In the genomic region with DNA sequence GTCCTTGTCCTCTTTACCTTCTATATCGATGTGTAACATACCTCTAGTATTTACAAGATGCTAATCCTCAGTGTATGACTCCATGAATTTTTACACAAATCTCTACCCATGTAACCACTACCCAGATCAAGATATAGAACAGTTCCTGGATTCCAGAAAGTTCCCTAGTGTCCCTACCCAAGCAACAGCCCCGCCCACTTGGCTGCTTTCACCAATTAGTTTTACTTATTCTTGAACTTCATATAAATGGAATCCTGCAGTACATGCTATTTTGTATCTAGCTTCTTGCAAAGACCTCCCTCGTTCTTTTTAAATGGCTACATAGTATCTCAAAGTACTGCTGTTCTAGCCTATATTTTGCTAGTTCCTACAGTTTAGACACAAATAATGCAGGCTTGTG, we compare ENCODE assay signal across 20 cellular contexts. TPM values are rescaled to one million over a fixed set of nuclear protein-coding genes. Genes with fewer than 3 reads are reported as not detected.
"Had no signal": no experiment of that assay in that cellular context is flagged by ENCODE, and none has a peak within 500 bp of the region (broad histone marks: within the 10 kb centered on the region; RNA-seq: fewer than 3 reads in every experiment).

No MANE protein-coding gene starts in this region.

- H3K9me3 ChIP-seq: SJCRH30 had no signal

- DNase-seq: Kasumi-1; MM.1S; NCI-H1436; NCI-H187; NCI-H2171; NCI-H226; NCI-H446 treated with DMSO at 0.1 percent for 48 hours; NCI-H526; NCI-H82; NK-92 treated with Interleukin-12 subunit alpha and Interleukin-12 subunit beta, amount 100 ng/mL, for 24 hours; PC-3; SJCRH30 had no signal

- H3K9me3 Mint-ChIP-seq: IgD-negative memory B cell had no signal

- H3K4me3 ChIP-seq: K562, SJCRH30 had no signal

- H3K27ac ChIP-seq: HL-60, KMS-11, RWPE1, SJCRH30 had no signal

- H3K4me1 Mint-ChIP-seq: IgD-negative memory B cell had no signal

- H3K9ac ChIP-seq: KMS-11 had no signal

- H3K36me3 Mint-ChIP-seq: IgD-negative memory B cell had no signal

- H3K4me1 ChIP-seq: SJCRH30 had no signal

- H3K4me3 Mint-ChIP-seq: IgD-negative memory B cell had no signal

- H3K27ac Mint-ChIP-seq: IgD-negative memory B cell had no signal

- ATAC-seq: K562, Panc1, PC-3, SK-N-SH treated with all-trans-retinoic acid at 6 μM for 48 hours had no signal

RNA-seq across cellular contexts. Expression of a gene that starts 33.0 kb away (rescaled TPM):
- total RNA-seq: OCI-LY7 had no signal
- polyA plus RNA-seq: IgD-negative memory B cell had no signal

RNA-seq across cellular contexts. Expression of a gene that starts 35.9 kb away (rescaled TPM):
- total RNA-seq: K562, OCI-LY7, PC-3, SJCRH30 had no signal
- polyA plus RNA-seq: IgD-negative memory B cell, K562 had no signal
